22 cellular contexts compared by ENCODE assay signal in genomic region chr3:16992198-16992597, GRCh38.
A peak's percentile ranks its signal among the peaks of the same experiment; 100 is the strongest.
DNase-seq lines count a peak whose midpoint lies in the region; ATAC-seq lines count a peak whose summit lies in the region.
"Had no signal": no experiment of that assay in that cellular context is flagged by ENCODE, and none has a peak within 500 bp of the region (broad histone marks: within the 10 kb centered on the region; RNA-seq: fewer than 3 reads in every experiment).

No MANE protein-coding gene starts in this region.

- no peak for DNase-seq in activated naive CD4-positive, alpha-beta T cell treated with anti-CD3 and anti-CD28 coated beads, Interleukin-2, amount 10 ng/mL, durations not matched to agents 7 days and 5 days
- no peak for DNase-seq in activated naive CD4-positive, alpha-beta T cell treated with anti-CD3 and anti-CD28 coated beads, Interleukin-2, amount 50 U/mL, for 72 hours (ENCODE audit: low spot score in 2 of 2)
- DNase-seq in central memory CD8-positive, alpha-beta T cell (ENCODE audit: low spot score in 2 of 2) = no peak
- DNase-seq in natural killer cell treated with Interleukin-12 subunit alpha and Interleukin-12 subunit beta and Interleukin-15 and Interleukin-18, amount 100 ng/mL, for 72 hours (ENCODE audit: low spot score) = no peak
- no peak for DNase-seq in central memory CD4-positive, alpha-beta T cell
- DNase-seq in putamen (ENCODE audit: low spot score) = no peak
- no peak for DNase-seq in activated T-cell treated with anti-CD3 and anti-CD28 coated beads, Interleukin-2, amount 50 U/mL, for 1 hour
- DNase-seq: 8988T; AML-193; Caco-2; DND-41; KG1; NCI-H1092; NCI-H146; NCI-H2029 treated with DMSO at 0.1 percent for 48 hours; NCI-H345; NCI-H524; NCI-H774; NK-92 treated with Interleukin-12 subunit alpha and Interleukin-12 subunit beta, amount 100 ng/mL, for 24 hours had no signal

- H3K27ac Mint-ChIP-seq in activated naive CD4-positive, alpha-beta T cell treated with anti-CD3 and anti-CD28 coated beads, Interleukin-2, amount 10 ng/mL, durations not matched to agents 7 days and 5 days = peak overlapping the region; percentile 66
- H3K27ac Mint-ChIP-seq in activated naive CD4-positive, alpha-beta T cell treated with anti-CD3 and anti-CD28 coated beads, Interleukin-2, amount 50 U/mL, for 72 hours = peak overlapping the region in 1 of 2 donors; percentile 44
- peak overlapping the region; percentile 40 for H3K27ac Mint-ChIP-seq in central memory CD8-positive, alpha-beta T cell (ENCODE audit: low read depth)
- H3K27ac Mint-ChIP-seq in natural killer cell treated with Interleukin-12 subunit alpha and Interleukin-12 subunit beta and Interleukin-15 and Interleukin-18, amount 100 ng/mL, for 72 hours = peak overlapping the region; percentile 28 to 55

- H3K36me3 Mint-ChIP-seq in activated naive CD4-positive, alpha-beta T cell treated with anti-CD3 and anti-CD28 coated beads, Interleukin-2, amount 10 ng/mL, durations not matched to agents 7 days and 5 days = peaks cover 10% of the 10 kb centered on the region
- no peaks in the 10 kb centered on the region for H3K36me3 Mint-ChIP-seq in activated naive CD4-positive, alpha-beta T cell treated with anti-CD3 and anti-CD28 coated beads, Interleukin-2, amount 50 U/mL, for 72 hours
- peaks cover 2% of the 10 kb centered on the region for H3K36me3 Mint-ChIP-seq in central memory CD8-positive, alpha-beta T cell (ENCODE audit: insufficient read depth)
- no peaks in the 10 kb centered on the region for H3K36me3 Mint-ChIP-seq in natural killer cell treated with Interleukin-12 subunit alpha and Interleukin-12 subunit beta and Interleukin-15 and Interleukin-18, amount 100 ng/mL, for 72 hours

- no peaks in the 10 kb centered on the region for H3K27me3 Mint-ChIP-seq in activated naive CD4-positive, alpha-beta T cell treated with anti-CD3 and anti-CD28 coated beads, Interleukin-2, amount 10 ng/mL, durations not matched to agents 7 days and 5 days
- H3K27me3 Mint-ChIP-seq in central memory CD8-positive, alpha-beta T cell = no peaks in the 10 kb centered on the region
- no peaks in the 10 kb centered on the region for H3K27me3 Mint-ChIP-seq in natural killer cell treated with Interleukin-12 subunit alpha and Interleukin-12 subunit beta and Interleukin-15 and Interleukin-18, amount 100 ng/mL, for 72 hours

- CTCF ChIA-PET in activated naive CD4-positive, alpha-beta T cell treated with anti-CD3 and anti-CD28 coated beads, Interleukin-2, amount 10 ng/mL, durations not matched to agents 7 days and 5 days (lab: Charles Lee) = no interaction called here

- peaks cover 2% of the 10 kb centered on the region for H3K9me3 Mint-ChIP-seq in activated naive CD4-positive, alpha-beta T cell treated with anti-CD3 and anti-CD28 coated beads, Interleukin-2, amount 10 ng/mL, durations not matched to agents 7 days and 5 days
- H3K9me3 Mint-ChIP-seq in activated naive CD4-positive, alpha-beta T cell treated with anti-CD3 and anti-CD28 coated beads, Interleukin-2, amount 50 U/mL, for 72 hours = peaks cover 0 to 4% of the 10 kb centered on the region in 2 donors
- H3K9me3 Mint-ChIP-seq in central memory CD8-positive, alpha-beta T cell = no peaks in the 10 kb centered on the region
- H3K9me3 Mint-ChIP-seq in natural killer cell treated with Interleukin-12 subunit alpha and Interleukin-12 subunit beta and Interleukin-15 and Interleukin-18, amount 100 ng/mL, for 72 hours = no peaks in the 10 kb centered on the region

- no peak overlapping the region for H3K4me3 Mint-ChIP-seq in activated naive CD4-positive, alpha-beta T cell treated with anti-CD3 and anti-CD28 coated beads, Interleukin-2, amount 10 ng/mL, durations not matched to agents 7 days and 5 days
- H3K4me3 Mint-ChIP-seq in central memory CD8-positive, alpha-beta T cell = peak overlapping the region; percentile 40
- peak overlapping the region; percentile 38 for H3K4me3 Mint-ChIP-seq in natural killer cell treated with Interleukin-12 subunit alpha and Interleukin-12 subunit beta and Interleukin-15 and Interleukin-18, amount 100 ng/mL, for 72 hours

- peaks cover 21% of the 10 kb centered on the region for H3K4me1 Mint-ChIP-seq in activated naive CD4-positive, alpha-beta T cell treated with anti-CD3 and anti-CD28 coated beads, Interleukin-2, amount 10 ng/mL, durations not matched to agents 7 days and 5 days
- peaks cover 84% of the 10 kb centered on the region for H3K4me1 Mint-ChIP-seq in central memory CD8-positive, alpha-beta T cell
- H3K4me1 Mint-ChIP-seq in natural killer cell treated with Interleukin-12 subunit alpha and Interleukin-12 subunit beta and Interleukin-15 and Interleukin-18, amount 100 ng/mL, for 72 hours (ENCODE audit: low read depth in 2 of 2) = peaks cover 56 to 65% of the 10 kb centered on the region in 2 donors

- ATAC-seq in activated naive CD4-positive, alpha-beta T cell treated with anti-CD3 and anti-CD28 coated beads, Interleukin-2, amount 50 U/mL, for 72 hours = no peak
- no peak for ATAC-seq in central memory CD8-positive, alpha-beta T cell (replicated peaks; ENCODE audit: extremely low read depth, poor library complexity, severe bottlenecking)
- peak; percentile 65 to 69 for ATAC-seq in natural killer cell treated with Interleukin-12 subunit alpha and Interleukin-12 subunit beta and Interleukin-15 and Interleukin-18, amount 100 ng/mL, for 72 hours
- no peak for ATAC-seq in GM18517 (IDR thresholded peaks at IDR 0.05; ENCODE audit: unreplicated experiment)
- ATAC-seq: HCT116, SK-N-SH treated with all-trans-retinoic acid at 6 μM for 48 hours had no signal

Comparison
In these comparisons a context has a peak if more than half of its experiments do, and no peak if none do; other contexts are left out.
1. ATAC-seq: peak in natural killer cell treated with Interleukin-12 subunit alpha and Interleukin-12 subunit beta and Interleukin-15 and Interleukin-18, amount 100 ng/mL, for 72 hours (2 of 2); none in activated naive CD4-positive, alpha-beta T cell treated with anti-CD3 and anti-CD28 coated beads, Interleukin-2, amount 50 U/mL, for 72 hours (0 of 2), central memory CD8-positive, alpha-beta T cell (single experiment) and GM18517 (single experiment).